ENCODE assay signal across 23 cellular contexts in genomic region chr1:5001466-5001865, GRCh38.
DNase-seq lines count a peak whose midpoint lies in the region; ATAC-seq, FAIRE-seq and TF ChIP-seq lines count a peak whose summit lies in the region.
"Had no signal": no experiment of that assay in that cellular context is flagged by ENCODE, and none has a peak within 500 bp of the region (broad histone marks: within the 10 kb centered on the region; RNA-seq: fewer than 3 reads in every experiment).

No MANE protein-coding gene starts in this region.

- H3K4me1 Mint-ChIP-seq in activated T-cell treated with anti-CD3 and anti-CD28 coated beads, Interleukin-2, amount 50 U/mL, for 4 hours (ENCODE audit: low read depth) = no peaks in the 10 kb centered on the region
- no peaks in the 10 kb centered on the region for H3K4me1 Mint-ChIP-seq in endodermal cell
- H3K4me1 Mint-ChIP-seq: activated B cell treated with CpG ODN at 0.5 μM for 24 hours had no signal

- peaks cover 12% of the 10 kb centered on the region for H3K27me3 Mint-ChIP-seq in activated T-cell treated with anti-CD3 and anti-CD28 coated beads, Interleukin-2, amount 50 U/mL, for 4 hours (ENCODE audit: low read depth)
- no peaks in the 10 kb centered on the region for H3K27me3 Mint-ChIP-seq in endodermal cell (ENCODE audit: insufficient read depth)
- H3K27me3 Mint-ChIP-seq: activated B cell treated with CpG ODN at 0.5 μM for 24 hours; dendritic cell treated with granulocyte-macrophage colony-stimulating factor and Interleukin-4, amounts not matched to agents 40 ng/mL and 50 ng/mL, for 4 days had no signal

- H3K36me3 Mint-ChIP-seq in activated T-cell treated with anti-CD3 and anti-CD28 coated beads, Interleukin-2, amount 50 U/mL, for 4 hours (ENCODE audit: insufficient read depth) = peaks cover 1% of the 10 kb centered on the region
- no peaks in the 10 kb centered on the region for H3K36me3 Mint-ChIP-seq in endodermal cell (ENCODE audit: low read depth)

- H3K9me3 ChIP-seq in endodermal cell (ENCODE audit: control insufficient read depth, low read length) = peaks cover 4% of the 10 kb centered on the region
- H3K9me3 ChIP-seq: uterus had no signal

- peaks cover 6% of the 10 kb centered on the region for H3K9me3 Mint-ChIP-seq in activated T-cell treated with anti-CD3 and anti-CD28 coated beads, Interleukin-2, amount 50 U/mL, for 4 hours
- H3K9me3 Mint-ChIP-seq in endodermal cell = no peaks in the 10 kb centered on the region

- no peaks in the 10 kb centered on the region for H3K4me1 ChIP-seq in endodermal cell (ENCODE audit: control insufficient read depth, insufficient read depth, low read length)
- H3K4me1 ChIP-seq: right atrium auricular region, uterus had no signal

- DNase-seq in activated T-cell treated with anti-CD3 and anti-CD28 coated beads, Interleukin-2, amount 50 U/mL, for 48 hours = peak; percentile 18 to 19
- DNase-seq in activated T-cell treated with anti-CD3 and anti-CD28 coated beads, Interleukin-2, amount 50 U/mL, for 4 hours = no peak
- DNase-seq in NAMALWA (ENCODE audit: low spot score) = peak; percentile 16
- DNase-seq in endodermal cell = peak; percentile 82
- peak; percentile 25 for DNase-seq in stimulated activated CD8-positive, alpha-beta memory T cell treated with anti-CD3 and anti-CD28 coated beads, Interleukin-4, amount 100 ng/mL, for 48 hours
- no peak for DNase-seq in erythroblast (lab: John Stamatoyannopoulos, UW)
- DNase-seq in GM12892 (ENCODE audit: insufficient read length) = no peak
- no peak for DNase-seq in stimulated activated naive CD4-positive, alpha-beta T cell (lab: John Stamatoyannopoulos, UW)
- DNase-seq: activated B cell treated with CpG ODN at 0.5 μM for 24 hours; activated CD8-positive, alpha-beta memory T cell treated with anti-CD3 and anti-CD28 coated beads, Interleukin-2, amount 50 U/mL, for 4 hours; activated effector memory CD4-positive, alpha-beta T cell treated with anti-CD3 and anti-CD28 coated beads, Interleukin-2, amount 50 U/mL, for 16 hours; amygdala; C1 segment of cervical spinal cord; MV-4-11; NCI-H187; NCI-H226; NCI-H774; PC-9; uterus had no signal

- no peak for TF ChIP-seq CTCF in endodermal cell (conservative IDR thresholded peaks at IDR 0.05)

- ATAC-seq in activated T-cell treated with anti-CD3 and anti-CD28 coated beads, Interleukin-2, amount 50 U/mL, for 4 hours = no peak

- H3K4me3 Mint-ChIP-seq in activated T-cell treated with anti-CD3 and anti-CD28 coated beads, Interleukin-2, amount 50 U/mL, for 4 hours = no peak overlapping the region
- no peak overlapping the region for H3K4me3 Mint-ChIP-seq in endodermal cell
- H3K4me3 Mint-ChIP-seq: activated B cell treated with CpG ODN at 0.5 μM for 24 hours; dendritic cell treated with granulocyte-macrophage colony-stimulating factor and Interleukin-4, amounts not matched to agents 40 ng/mL and 50 ng/mL, for 4 days had no signal

- no peak overlapping the region for H3K27ac Mint-ChIP-seq in endodermal cell
- H3K27ac Mint-ChIP-seq: activated B cell treated with CpG ODN at 0.5 μM for 24 hours; dendritic cell treated with granulocyte-macrophage colony-stimulating factor and Interleukin-4, amounts not matched to agents 40 ng/mL and 50 ng/mL, for 4 days had no signal

- no peaks in the 10 kb centered on the region for H3K27me3 ChIP-seq in endodermal cell (ENCODE audit: control insufficient read depth, insufficient read depth, low read length, poor library complexity, severe bottlenecking)
- H3K27me3 ChIP-seq: cardiac muscle cell, right atrium auricular region, uterus had no signal

- WGBS in endodermal cell (ENCODE audit: insufficient coverage in 1 of 2, insufficient read length in 1 of 2), 2 experiments = 67% methylated on average over 2 to 5 of the region's 5 CpGs

- no peak overlapping the region for H3K4me3 ChIP-seq in endodermal cell (ENCODE audit: low read length)
- H3K4me3 ChIP-seq: cardiac muscle cell, PC-9, right atrium auricular region, uterus had no signal

- TF ChIP-seq POLR2A in erythroblast (IDR thresholded peaks at IDR 0.05; ENCODE audit: low read length) (no peak), GM12892 (IDR thresholded peaks at IDR 0.05; ENCODE audit: low read depth, low read length) (no peak)

- H3K36me3 ChIP-seq in endodermal cell (ENCODE audit: control insufficient read depth, insufficient read depth, low read length) = no peaks in the 10 kb centered on the region
- H3K36me3 ChIP-seq: cardiac muscle cell, right atrium auricular region, uterus had no signal

- H3K9ac ChIP-seq in endodermal cell (ENCODE audit: extremely low read depth, low read length, poor library complexity, severe bottlenecking) = no peak overlapping the region

- FAIRE-seq in GM12892 (lab: Jason Lieb, UNC) = no peak
- FAIRE-seq: D721Med had no signal

- no peak overlapping the region for H3K27ac ChIP-seq in endodermal cell (ENCODE audit: low read depth, low read length)
- H3K27ac ChIP-seq: cardiac muscle cell, PC-9, right atrium auricular region, uterus had no signal

Comparison
In these comparisons a context has a peak if more than half of its experiments do, and no peak if none do; other contexts are left out.
1. DNase-seq: peak in activated T-cell treated with anti-CD3 and anti-CD28 coated beads, Interleukin-2, amount 50 U/mL, for 48 hours (2 of 2), NAMALWA (single experiment), endodermal cell (single experiment) and stimulated activated CD8-positive, alpha-beta memory T cell treated with anti-CD3 and anti-CD28 coated beads, Interleukin-4, amount 100 ng/mL, for 48 hours (single experiment); none in activated T-cell treated with anti-CD3 and anti-CD28 coated beads, Interleukin-2, amount 50 U/mL, for 4 hours (single experiment), erythroblast (0 of 2), GM12892 (single experiment) and stimulated activated naive CD4-positive, alpha-beta T cell (0 of 6).